ENCODE assay signal across 12 cellular contexts in genomic region chrX:2351321-2351720, GRCh38.
A peak's percentile ranks its signal among the peaks of the same experiment; 100 is the strongest.
DNase-seq lines count a peak whose midpoint lies in the region; ATAC-seq and TF ChIP-seq lines count a peak whose summit lies in the region.
"Had no signal": no experiment of that assay in that cellular context is flagged by ENCODE, and none has a peak within 500 bp of the region (broad histone marks: within the 10 kb centered on the region; RNA-seq: fewer than 3 reads in every experiment).

No MANE protein-coding gene starts in this region.

- no peak for TF ChIP-seq EP300 in transverse colon (IDR thresholded peaks at IDR 0.05; ENCODE audit: low read depth)

- in situ Hi-C loops in transverse colon (cut with MboI; ENCODE audit: low pct_ligation_motif_present in 1 of 4, low pct_unique_long_range_greater_than_20kb in 1 of 4, low sequenced_read_pairs in 3 of 4): no loop called here

- no peak overlapping the region for H2BK5ac ChIP-seq in neuronal stem cell (ENCODE audit: low read length)

- TF ChIP-seq POLR2A in transverse colon (IDR thresholded peaks at IDR 0.05): no peak

- H3K4me1 Mint-ChIP-seq in T-helper 2 cell treated with Interferon-gamma antibody and Interleukin-4, amounts not matched to agents 5 μg/mL and 100 μg/mL, for 36 hours (ENCODE audit: low read depth): no peaks in the 10 kb centered on the region

- CTCF ChIA-PET in BJ (lab: Yijun Ruan, JAX): no interaction called here

- no peak overlapping the region for H2BK120ac ChIP-seq in neuronal stem cell (ENCODE audit: low read depth, low read length)

- no peak overlapping the region for H4K91ac ChIP-seq in neuronal stem cell (ENCODE audit: low read depth, low read length, poor library complexity)

- no peak overlapping the region for H3K4me2 ChIP-seq in neuronal stem cell (ENCODE audit: insufficient read depth, low read length, poor library complexity, severe bottlenecking)

- no peak overlapping the region for H3K27ac ChIP-seq in neuronal stem cell (replicated peaks; ENCODE audit: low read length)
- no peak overlapping the region for H3K27ac ChIP-seq in transverse colon
- H3K27ac ChIP-seq: ascending aorta, gastroesophageal sphincter had no signal

- no peak overlapping the region for H2BK15ac ChIP-seq in neuronal stem cell (ENCODE audit: low read length)

- H3K14ac ChIP-seq in neuronal stem cell (ENCODE audit: low read length): peak overlapping the region; percentile 63

- H3K4me1 ChIP-seq in neuronal stem cell (ENCODE audit: control insufficient read depth in 2 of 2, insufficient read depth in 1 of 2, low read depth in 1 of 2, low read length in 2 of 2): peaks cover 10 to 14% of the 10 kb centered on the region in 2 donors
- H3K4me1 ChIP-seq in transverse colon: no peaks in the 10 kb centered on the region
- H3K4me1 ChIP-seq: ascending aorta, gastroesophageal sphincter had no signal

- no peak for ATAC-seq in GM21825 (IDR thresholded peaks at IDR 0.05; ENCODE audit: unreplicated experiment)
- ATAC-seq: gastroesophageal sphincter had no signal

- H3K9me3 ChIP-seq in neuronal stem cell (replicated peaks in 1 of 2; ENCODE audit: control insufficient read depth in 2 of 2, insufficient read depth in 1 of 2, low read depth in 1 of 2, low read length in 2 of 2) (peaks cover 0 to 6% of the 10 kb centered on the region in 2 donors), transverse colon (no peaks in the 10 kb centered on the region)
- H3K9me3 ChIP-seq: ascending aorta, gastroesophageal sphincter had no signal

- peaks cover 4% of the 10 kb centered on the region for H3K79me1 ChIP-seq in neuronal stem cell (ENCODE audit: low read depth, low read length)

- TF ChIP-seq CTCF in BJ (IDR thresholded peaks at IDR 0.05; ENCODE audit: insufficient read depth, low read depth, low read length) (no peak), epithelial cell of proximal tubule (conservative IDR thresholded peaks at IDR 0.05; ENCODE audit: low read depth, low read length) (no peak), transverse colon (IDR thresholded peaks at IDR 0.05) (no peak)

- no peak overlapping the region for H2AFZ ChIP-seq in neuronal stem cell (ENCODE audit: low read length)

- peaks cover 9% of the 10 kb centered on the region for H3K36me3 Mint-ChIP-seq in T-helper 2 cell treated with Interferon-gamma antibody and Interleukin-4, amounts not matched to agents 5 μg/mL and 100 μg/mL, for 36 hours (ENCODE audit: low read depth)

- no peak overlapping the region for H3K4me3 Mint-ChIP-seq in T-helper 2 cell treated with Interferon-gamma antibody and Interleukin-4, amounts not matched to agents 5 μg/mL and 100 μg/mL, for 36 hours

- peak; percentile 61 for DNase-seq in BJ (ENCODE audit: low read depth)
- DNase-seq in NCI-H226: peak; percentile 61
- DNase-seq in epithelial cell of proximal tubule (ENCODE audit: low read depth): peak; percentile 18
- DNase-seq in neuronal stem cell (ENCODE audit: low spot score): no peak
- DNase-seq in transverse colon: no peak
- DNase-seq in DMS79 treated with DMSO at 0.1 percent for 48 hours (lab: John Stamatoyannopoulos, UW): no peak
- no peak for DNase-seq in T-helper 2 cell treated with Interferon-gamma antibody and Interleukin-4, amounts not matched to agents 5 μg/mL and 100 μg/mL, for 36 hours (ENCODE audit: low spot score)
- DNase-seq: Calu3, NCI-H146 had no signal

- H3K23ac ChIP-seq in neuronal stem cell (ENCODE audit: low read depth, low read length, poor library complexity): peak overlapping the region; percentile 25

- H3K27me3 Mint-ChIP-seq in T-helper 2 cell treated with Interferon-gamma antibody and Interleukin-4, amounts not matched to agents 5 μg/mL and 100 μg/mL, for 36 hours (ENCODE audit: low read depth): no peaks in the 10 kb centered on the region

- intact Hi-C loops in transverse colon (cut with DNase I; ENCODE audit: low total_unique reads): no loop called here

- H3K27me3 ChIP-seq in BJ (ENCODE audit: control insufficient read depth, insufficient read depth, low read length) (no peaks in the 10 kb centered on the region), neuronal stem cell (ENCODE audit: control insufficient read depth in 3 of 3, insufficient read depth in 3 of 3, low read depth in 1 of 3, low read length in 3 of 3) (peaks cover 0 to 2% (median 0%) of the 10 kb centered on the region in 3 experiments), transverse colon (no peaks in the 10 kb centered on the region)
- H3K27me3 ChIP-seq: ascending aorta, gastroesophageal sphincter had no signal

- no peak overlapping the region for H3K9ac ChIP-seq in neuronal stem cell (ENCODE audit: low read depth, low read length, poor library complexity)

- no peak overlapping the region for H3K27ac Mint-ChIP-seq in T-helper 2 cell treated with Interferon-gamma antibody and Interleukin-4, amounts not matched to agents 5 μg/mL and 100 μg/mL, for 36 hours

- H3K36me3 ChIP-seq in BJ (ENCODE audit: control insufficient read depth, insufficient read depth, low read length): no peaks in the 10 kb centered on the region; the same call in 1 of the 2 replicates
- peaks cover 0 to 2% of the 10 kb centered on the region in 2 donors for H3K36me3 ChIP-seq in neuronal stem cell (replicated peaks in 1 of 2; ENCODE audit: control insufficient read depth in 2 of 2, insufficient read depth in 2 of 2, low read length in 2 of 2)
- no peaks in the 10 kb centered on the region for H3K36me3 ChIP-seq in transverse colon
- H3K36me3 ChIP-seq: ascending aorta had no signal

- no peak overlapping the region for H3K4ac ChIP-seq in neuronal stem cell (ENCODE audit: low read length)

- no peak overlapping the region for H3K4me3 ChIP-seq in BJ (ENCODE audit: low read depth, low read length)
- no peak overlapping the region for H3K4me3 ChIP-seq in epithelial cell of proximal tubule (ENCODE audit: low read depth, low read length)
- no peak overlapping the region for H3K4me3 ChIP-seq in neuronal stem cell (ENCODE audit: low read length in 2 of 2)
- no peak overlapping the region for H3K4me3 ChIP-seq in transverse colon
- H3K4me3 ChIP-seq: ascending aorta, gastroesophageal sphincter had no signal

- no peak overlapping the region for H4K8ac ChIP-seq in neuronal stem cell (ENCODE audit: low read depth, low read length)

- H2AK5ac ChIP-seq in neuronal stem cell (ENCODE audit: low read depth, low read length): peak overlapping the region; percentile 95

- peak overlapping the region; percentile 46 for H2BK12ac ChIP-seq in neuronal stem cell (ENCODE audit: low read length)

- H3K18ac ChIP-seq in neuronal stem cell (ENCODE audit: low read length): peak overlapping the region; percentile 38

- POLR2A ChIA-PET in BJ (lab: Charles Lee): no interaction called here

- peaks cover 16% of the 10 kb centered on the region for H3K9me3 Mint-ChIP-seq in T-helper 2 cell treated with Interferon-gamma antibody and Interleukin-4, amounts not matched to agents 5 μg/mL and 100 μg/mL, for 36 hours

Comparison
In these comparisons a context has a peak if more than half of its experiments do, and no peak if none do; other contexts are left out.
1. DNase-seq: peak in BJ (single experiment), NCI-H226 (single experiment) and epithelial cell of proximal tubule (single experiment); none in neuronal stem cell (single experiment), transverse colon (single experiment), DMS79 treated with DMSO at 0.1 percent for 48 hours (single experiment) and T-helper 2 cell treated with Interferon-gamma antibody and Interleukin-4, amounts not matched to agents 5 μg/mL and 100 μg/mL, for 36 hours (single experiment).